In the genomic region with DNA sequence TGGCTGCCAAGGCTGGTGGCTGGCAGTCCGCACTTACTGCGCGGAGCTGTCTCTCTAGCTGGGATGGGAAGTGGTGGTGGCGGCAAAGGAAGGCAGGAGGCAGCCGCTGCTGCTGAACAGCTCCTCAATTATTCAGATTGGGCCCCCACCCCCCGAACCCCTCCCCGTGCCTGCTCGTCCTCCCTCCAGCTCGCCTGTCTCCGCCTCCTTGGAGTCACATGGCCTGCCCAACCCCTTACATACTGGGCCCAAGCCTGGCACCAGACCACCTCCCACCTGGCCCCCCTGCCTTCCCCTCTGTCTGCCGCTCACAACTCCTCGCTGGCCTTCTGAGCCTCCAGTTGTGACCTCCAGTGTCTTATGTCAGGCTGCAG, we compare ENCODE assay signal across 9 cellular contexts. TPM values are rescaled to one million over a fixed set of nuclear protein-coding genes. Genes with fewer than 3 reads are reported as not detected.
DNase-seq lines count a peak whose midpoint lies in the region; ATAC-seq, FAIRE-seq and TF ChIP-seq lines count a peak whose summit lies in the region.
"Had no signal": no experiment of that assay in that cellular context is flagged by ENCODE, and none has a peak within 500 bp of the region (broad histone marks: within the 10 kb centered on the region; RNA-seq: fewer than 3 reads in every experiment).

SLC7A14 (minus strand) TSS at position 139 of the 374 bp plus-strand sequence. CDS start 59,139 bp downstream, outside the sequence.

- H3K4me1 ChIP-seq in breast epithelium (no peaks in the 10 kb centered on the region), body of pancreas (peaks cover 12% of the 10 kb centered on the region), urinary bladder (ENCODE audit: insufficient read depth) (no peaks in the 10 kb centered on the region), uterus (no peaks in the 10 kb centered on the region)

- H3K4me3 Mint-ChIP-seq in MCF 10A (ENCODE audit: unreplicated experiment): no peak within 1 kb of the TSS

- WGBS in body of pancreas, 2 donors: 11 to 18% methylated on average over 3 to 12 of the region's 12 CpGs
- 7% methylated on average over 12 of the region's 12 CpGs for WGBS in urinary bladder

- no peaks in the 10 kb centered on the region for H3K4me1 Mint-ChIP-seq in MCF 10A (ENCODE audit: insufficient read depth, unreplicated experiment)

- POLR2A ChIA-PET in MCF 10A (lab: Yijun Ruan, JAX): no interaction called here

- intact Hi-C loops in breast epithelium (cut with DNase I; ENCODE audit: low total_unique reads) (no loop called here), MCF 10A (cut with micrococcal nuclease) (no loop called here), body of pancreas (cut with DNase I) (no loop called here), uterus (cut with DNase I; ENCODE audit: low total_unique reads) (no loop called here)

- no peak for FAIRE-seq in GM12892 (lab: Jason Lieb, UNC)

- H3K27me3 Mint-ChIP-seq in MCF 10A (ENCODE audit: insufficient read depth, unreplicated experiment): peaks cover 57% of the 10 kb centered on the region

- no peak for TF ChIP-seq POLR2A in breast epithelium (IDR thresholded peaks at IDR 0.05)
- TF ChIP-seq POLR2A in body of pancreas (IDR thresholded peaks at IDR 0.05): no peak
- no peak for TF ChIP-seq POLR2A in uterus (IDR thresholded peaks at IDR 0.05)
- no peak for TF ChIP-seq POLR2A in GM12892 (IDR thresholded peaks at IDR 0.05; ENCODE audit: low read depth, low read length)

- no peaks in the 10 kb centered on the region for H3K9me3 Mint-ChIP-seq in MCF 10A (ENCODE audit: unreplicated experiment)

- BruUV-seq in MCF 10A (replicated peaks; lab: Mats Ljungman, UMichigan): no TSS peak

- TF ChIP-seq CTCF in breast epithelium (IDR thresholded peaks at IDR 0.05): no peak
- no peak for TF ChIP-seq CTCF in MCF 10A (IDR thresholded peaks at IDR 0.05; ENCODE audit: unreplicated experiment)
- no peak for TF ChIP-seq CTCF in body of pancreas (IDR thresholded peaks at IDR 0.05)
- no peak for TF ChIP-seq CTCF in uterus (IDR thresholded peaks at IDR 0.05)

- CTCF ChIA-PET in MCF 10A (lab: Yijun Ruan, JAX): interaction anchor here (0.9 to 1.4 kb wide), 2 partner anchors 14 to 32 kb away, joined by 4 read pairs; no protein-coding TSS in a partner anchor

- H3K27ac Mint-ChIP-seq in MCF 10A (ENCODE audit: low read depth, unreplicated experiment): no peak within 1 kb of the TSS

- H3K27me3 ChIP-seq in breast epithelium (peaks cover 4 to 39% of the 10 kb centered on the region in 2 donors), body of pancreas (peaks cover 0 to 8% of the 10 kb centered on the region in 2 donors), uterus (peaks cover 14 to 34% of the 10 kb centered on the region in 2 donors)

- DNase-seq in breast epithelium (ENCODE audit: low spot score in 2 of 2): no peak
- no peak for DNase-seq in MCF 10A (ENCODE audit: unreplicated experiment)
- DNase-seq in body of pancreas: peak in 1 of 4 donors; percentile 10
- DNase-seq in iPS-NIHi11 (ENCODE audit: low spot score): peak; percentile 79
- DNase-seq in uterus: no peak
- no peak for DNase-seq in GM12892 (ENCODE audit: insufficient read length)
- DNase-seq in NCI-H2029 treated with DMSO at 0.1 percent for 48 hours (lab: John Stamatoyannopoulos, UW): no peak
- DNase-seq: effector CD4-positive, alpha-beta T cell had no signal

- H3K27ac ChIP-seq in breast epithelium (no peak within 1 kb of the TSS), body of pancreas (no peak within 1 kb of the TSS), urinary bladder (ENCODE audit: low read depth) (no peak within 1 kb of the TSS), uterus (no peak within 1 kb of the TSS)

- H3K4me3 ChIP-seq in breast epithelium: peak within 1 kb of the TSS; percentile 8 to 59 (median 31)
- H3K4me3 ChIP-seq in body of pancreas: no peak within 1 kb of the TSS
- peak within 1 kb of the TSS; percentile 14 for H3K4me3 ChIP-seq in urinary bladder (ENCODE audit: low read depth, low read length)
- H3K4me3 ChIP-seq in uterus: no peak within 1 kb of the TSS

- H3K36me3 ChIP-seq in breast epithelium (no peaks in the 10 kb centered on the region), body of pancreas (replicated peaks in 1 of 2; ENCODE audit: insufficient read depth in 1 of 2, low read depth in 2 of 2) (no peaks in the 10 kb centered on the region), urinary bladder (ENCODE audit: insufficient read depth) (no peaks in the 10 kb centered on the region), uterus (no peaks in the 10 kb centered on the region)

- no peaks in the 10 kb centered on the region for H3K9me3 ChIP-seq in breast epithelium
- no peaks in the 10 kb centered on the region for H3K9me3 ChIP-seq in body of pancreas
- H3K9me3 ChIP-seq in uterus: no peaks in the 10 kb centered on the region

- H3K36me3 Mint-ChIP-seq in MCF 10A (ENCODE audit: insufficient read depth, unreplicated experiment): no peaks in the 10 kb centered on the region

- ATAC-seq in body of pancreas: peak; percentile 4

RNA-seq across cellular contexts. Expression of gene SLC7A14, which starts in this region (rescaled TPM):
- total RNA-seq in breast epithelium (under 1 TPM in 1 of 3 donors, not detected in 2; 0.15 TPM), MCF 10A (2022) (not detected in 2 replicates), body of pancreas (under 1 TPM in 1 of 2 donors, not detected in 1; 0.26 TPM), urinary bladder (1.8 TPM), uterus (under 1 TPM in 1 of 4 donors, not detected in 3; 0.55 TPM)
- 0.22 TPM for polyA plus RNA-seq in urinary bladder
- polyA plus RNA-seq in GM12892 (2012; ENCODE audit: missing spikeins): not detected

Comparison
In these comparisons a context has a peak if more than half of its experiments do, and no peak if none do; other contexts are left out.
1. Peak in ATAC-seq in body of pancreas; RNA of the gene not detected or under 1 TPM.
2. H3K4me3 ChIP-seq: peak in breast epithelium (3 of 3) and urinary bladder (single experiment); none in body of pancreas (0 of 2) and uterus (0 of 2).